ENCODE assay signal across 1 cellular context in the genomic region with DNA sequence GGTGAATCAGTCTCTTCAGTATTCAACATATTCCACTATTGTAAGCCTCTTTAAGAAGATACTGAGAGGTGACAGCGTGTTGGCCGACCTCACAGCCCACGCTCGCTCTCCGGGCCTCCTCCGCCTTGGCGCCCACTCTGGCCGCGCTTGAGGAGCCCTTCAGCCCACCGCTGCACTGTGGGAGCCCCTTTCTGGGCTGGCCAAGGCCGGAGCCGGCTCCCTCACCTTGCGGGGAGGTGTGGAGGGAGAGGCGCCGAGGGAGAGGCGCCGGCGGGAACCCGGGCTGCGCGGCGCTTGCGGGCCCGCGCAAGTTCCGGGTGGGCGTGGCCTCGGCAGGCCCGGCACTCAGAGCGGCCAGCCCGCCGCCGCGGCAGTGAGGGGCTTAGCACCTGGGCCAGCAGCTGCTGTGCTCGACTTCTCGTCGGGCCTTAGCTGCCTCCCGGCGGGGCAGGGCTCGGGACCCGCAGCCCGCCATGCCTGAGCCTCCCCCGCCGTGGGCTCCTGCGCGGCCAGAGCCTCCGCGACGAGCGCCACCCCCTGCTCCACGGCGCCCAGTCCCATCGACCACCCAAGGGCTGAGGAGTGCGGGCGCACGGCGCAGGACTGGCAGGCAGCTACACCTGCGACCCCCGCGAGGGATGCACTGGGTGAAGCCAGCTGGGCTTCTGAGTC.
TF ChIP-seq lines count a peak whose summit lies in the region.
"Not testable (repeated sequence)": the region's sequence is repeated elsewhere in the genome, so short reads cannot be mapped to it uniquely, and the experiment has no call there.

No MANE protein-coding gene starts in this region.

TF ChIP-seq in K562, 482 proteins besides CTCF, POLR2A, EP300 and RAD21 (continued from another document and continues in another):
- TF ChIP-seq, protein P1, sequence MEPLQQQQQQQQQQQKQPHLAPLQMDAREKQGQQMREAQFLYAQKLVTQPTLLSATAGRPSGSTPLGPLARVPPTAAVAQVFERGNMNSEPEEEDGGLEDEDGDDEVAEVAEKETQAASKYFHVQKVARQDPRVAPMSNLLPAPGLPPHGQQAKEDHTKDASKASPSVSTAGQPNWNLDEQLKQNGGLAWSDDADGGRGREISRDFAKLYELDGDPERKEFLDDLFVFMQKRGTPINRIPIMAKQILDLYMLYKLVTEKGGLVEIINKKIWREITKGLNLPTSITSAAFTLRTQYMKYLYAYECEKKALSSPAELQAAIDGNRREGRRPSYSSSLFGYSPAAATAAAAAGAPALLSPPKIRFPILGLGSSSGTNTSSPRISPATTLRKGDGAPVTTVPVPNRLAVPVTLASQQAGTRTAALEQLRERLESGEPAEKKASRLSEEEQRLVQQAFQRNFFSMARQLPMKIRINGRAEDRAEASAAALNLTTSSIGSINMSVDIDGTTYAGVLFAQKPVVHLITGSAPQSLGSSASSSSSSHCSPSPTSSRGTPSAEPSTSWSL (CRISPR knock-in tag; IDR thresholded peaks at IDR 0.05; ENCODE audit: borderline replicate concordance), result 0 out of 2 replicates have a peak, but pooled peaks have one; percentile 28
- peak; percentile 94 for TF ChIP-seq CXXC5 (CRISPR knock-in tag; IDR thresholded peaks at IDR 0.05)
- TF ChIP-seq POLR2G (IDR thresholded peaks at IDR 0.05; ENCODE audit: low read depth, low read length), result peak; percentile 95
- TF ChIP-seq ELF4 (CRISPR knock-in tag; IDR thresholded peaks at IDR 0.05), result 0 out of 2 replicates have a peak, but pooled peaks have one; percentile 40
- TF ChIP-seq ERF (CRISPR knock-in tag; IDR thresholded peaks at IDR 0.05), result peak; percentile 60; the same call in 1 of the 2 replicates
- TF ChIP-seq PCBP1 (IDR thresholded peaks at IDR 0.05; ENCODE audit: low read depth, low read length, poor library complexity, severe bottlenecking), result peak; percentile 27
- TF ChIP-seq, protein P2, sequence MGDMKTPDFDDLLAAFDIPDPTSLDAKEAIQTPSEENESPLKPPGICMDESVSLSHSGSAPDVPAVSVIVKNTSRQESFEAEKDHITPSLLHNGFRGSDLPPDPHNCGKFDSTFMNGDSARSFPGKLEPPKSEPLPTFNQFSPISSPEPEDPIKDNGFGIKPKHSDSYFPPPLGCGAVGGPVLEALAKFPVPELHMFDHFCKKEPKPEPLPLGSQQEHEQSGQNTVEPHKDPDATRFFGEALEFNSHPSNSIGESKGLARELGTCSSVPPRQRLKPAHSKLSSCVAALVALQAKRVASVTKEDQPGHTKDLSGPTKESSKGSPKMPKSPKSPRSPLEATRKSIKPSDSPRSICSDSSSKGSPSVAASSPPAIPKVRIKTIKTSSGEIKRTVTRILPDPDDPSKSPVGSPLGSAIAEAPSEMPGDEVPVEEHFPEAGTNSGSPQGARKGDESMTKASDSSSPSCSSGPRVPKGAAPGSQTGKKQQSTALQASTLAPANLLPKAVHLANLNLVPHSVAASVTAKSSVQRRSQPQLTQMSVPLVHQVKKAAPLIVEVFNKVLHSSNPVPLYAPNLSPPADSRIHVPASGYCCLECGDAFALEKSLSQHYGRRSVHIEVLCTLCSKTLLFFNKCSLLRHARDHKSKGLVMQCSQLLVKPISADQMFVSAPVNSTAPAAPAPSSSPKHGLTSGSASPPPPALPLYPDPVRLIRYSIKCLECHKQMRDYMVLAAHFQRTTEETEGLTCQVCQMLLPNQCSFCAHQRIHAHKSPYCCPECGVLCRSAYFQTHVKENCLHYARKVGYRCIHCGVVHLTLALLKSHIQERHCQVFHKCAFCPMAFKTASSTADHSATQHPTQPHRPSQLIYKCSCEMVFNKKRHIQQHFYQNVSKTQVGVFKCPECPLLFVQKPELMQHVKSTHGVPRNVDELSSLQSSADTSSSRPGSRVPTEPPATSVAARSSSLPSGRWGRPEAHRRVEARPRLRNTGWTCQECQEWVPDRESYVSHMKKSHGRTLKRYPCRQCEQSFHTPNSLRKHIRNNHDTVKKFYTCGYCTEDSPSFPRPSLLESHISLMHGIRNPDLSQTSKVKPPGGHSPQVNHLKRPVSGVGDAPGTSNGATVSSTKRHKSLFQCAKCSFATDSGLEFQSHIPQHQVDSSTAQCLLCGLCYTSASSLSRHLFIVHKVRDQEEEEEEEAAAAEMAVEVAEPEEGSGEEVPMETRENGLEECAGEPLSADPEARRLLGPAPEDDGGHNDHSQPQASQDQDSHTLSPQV (IDR thresholded peaks at IDR 0.05), result peak; percentile 41; the same call in 1 of the 2 replicates
- 0 out of 2 replicates have a peak, but pooled peaks have one; percentile 33 for TF ChIP-seq CC2D1A (IDR thresholded peaks at IDR 0.05)
- TF ChIP-seq NRF1 (conservative IDR thresholded peaks at IDR 0.05 in 1 of 2, IDR thresholded peaks at IDR 0.05 in 1 of 2), result peak; percentile 91 to 92
- peak; percentile 80 for TF ChIP-seq HNRNPLL (IDR thresholded peaks at IDR 0.05; ENCODE audit: low read depth, low read length, poor library complexity, severe bottlenecking)
- peak; percentile 65; the same call in 1 of the 2 replicates for TF ChIP-seq LCOR (CRISPR knock-in tag; IDR thresholded peaks at IDR 0.05)
- TF ChIP-seq PHF8 (IDR thresholded peaks at IDR 0.05; ENCODE audit: borderline replicate concordance, low read length), result peak; percentile 93
- 0 out of 2 replicates have a peak, but pooled peaks have one; percentile 19 for TF ChIP-seq ETV5 (CRISPR knock-in tag; IDR thresholded peaks at IDR 0.05; ENCODE audit: low read depth)
- TF ChIP-seq, protein P3, sequence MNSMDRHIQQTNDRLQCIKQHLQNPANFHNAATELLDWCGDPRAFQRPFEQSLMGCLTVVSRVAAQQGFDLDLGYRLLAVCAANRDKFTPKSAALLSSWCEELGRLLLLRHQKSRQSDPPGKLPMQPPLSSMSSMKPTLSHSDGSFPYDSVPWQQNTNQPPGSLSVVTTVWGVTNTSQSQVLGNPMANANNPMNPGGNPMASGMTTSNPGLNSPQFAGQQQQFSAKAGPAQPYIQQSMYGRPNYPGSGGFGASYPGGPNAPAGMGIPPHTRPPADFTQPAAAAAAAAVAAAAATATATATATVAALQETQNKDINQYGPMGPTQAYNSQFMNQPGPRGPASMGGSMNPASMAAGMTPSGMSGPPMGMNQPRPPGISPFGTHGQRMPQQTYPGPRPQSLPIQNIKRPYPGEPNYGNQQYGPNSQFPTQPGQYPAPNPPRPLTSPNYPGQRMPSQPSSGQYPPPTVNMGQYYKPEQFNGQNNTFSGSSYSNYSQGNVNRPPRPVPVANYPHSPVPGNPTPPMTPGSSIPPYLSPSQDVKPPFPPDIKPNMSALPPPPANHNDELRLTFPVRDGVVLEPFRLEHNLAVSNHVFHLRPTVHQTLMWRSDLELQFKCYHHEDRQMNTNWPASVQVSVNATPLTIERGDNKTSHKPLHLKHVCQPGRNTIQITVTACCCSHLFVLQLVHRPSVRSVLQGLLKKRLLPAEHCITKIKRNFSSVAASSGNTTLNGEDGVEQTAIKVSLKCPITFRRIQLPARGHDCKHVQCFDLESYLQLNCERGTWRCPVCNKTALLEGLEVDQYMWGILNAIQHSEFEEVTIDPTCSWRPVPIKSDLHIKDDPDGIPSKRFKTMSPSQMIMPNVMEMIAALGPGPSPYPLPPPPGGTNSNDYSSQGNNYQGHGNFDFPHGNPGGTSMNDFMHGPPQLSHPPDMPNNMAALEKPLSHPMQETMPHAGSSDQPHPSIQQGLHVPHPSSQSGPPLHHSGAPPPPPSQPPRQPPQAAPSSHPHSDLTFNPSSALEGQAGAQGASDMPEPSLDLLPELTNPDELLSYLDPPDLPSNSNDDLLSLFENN (IDR thresholded peaks at IDR 0.05; ENCODE audit: low read depth in 2 of 2, low read length in 2 of 2), result 0 out of 4 replicates have a peak, but pooled peaks of 1 of the 2 experiments have one; percentile 43
- TF ChIP-seq TRIM24 (IDR thresholded peaks at IDR 0.05), result peak in 1 of 2 experiments; percentile 51; a peak in 1 of 4 replicates
- TF ChIP-seq SMAD4 (CRISPR knock-in tag; conservative IDR thresholded peaks at IDR 0.05), result peak; percentile 84
- TF ChIP-seq HMGN3 (IDR thresholded peaks at IDR 0.05; ENCODE audit: borderline replicate concordance, extremely low read depth, insufficient read length, low read depth, low read length), result peak; percentile 84
- peak; percentile 71 for TF ChIP-seq PHF20 (IDR thresholded peaks at IDR 0.05; ENCODE audit: partially characterized antibody)
- TF ChIP-seq, protein P4, sequence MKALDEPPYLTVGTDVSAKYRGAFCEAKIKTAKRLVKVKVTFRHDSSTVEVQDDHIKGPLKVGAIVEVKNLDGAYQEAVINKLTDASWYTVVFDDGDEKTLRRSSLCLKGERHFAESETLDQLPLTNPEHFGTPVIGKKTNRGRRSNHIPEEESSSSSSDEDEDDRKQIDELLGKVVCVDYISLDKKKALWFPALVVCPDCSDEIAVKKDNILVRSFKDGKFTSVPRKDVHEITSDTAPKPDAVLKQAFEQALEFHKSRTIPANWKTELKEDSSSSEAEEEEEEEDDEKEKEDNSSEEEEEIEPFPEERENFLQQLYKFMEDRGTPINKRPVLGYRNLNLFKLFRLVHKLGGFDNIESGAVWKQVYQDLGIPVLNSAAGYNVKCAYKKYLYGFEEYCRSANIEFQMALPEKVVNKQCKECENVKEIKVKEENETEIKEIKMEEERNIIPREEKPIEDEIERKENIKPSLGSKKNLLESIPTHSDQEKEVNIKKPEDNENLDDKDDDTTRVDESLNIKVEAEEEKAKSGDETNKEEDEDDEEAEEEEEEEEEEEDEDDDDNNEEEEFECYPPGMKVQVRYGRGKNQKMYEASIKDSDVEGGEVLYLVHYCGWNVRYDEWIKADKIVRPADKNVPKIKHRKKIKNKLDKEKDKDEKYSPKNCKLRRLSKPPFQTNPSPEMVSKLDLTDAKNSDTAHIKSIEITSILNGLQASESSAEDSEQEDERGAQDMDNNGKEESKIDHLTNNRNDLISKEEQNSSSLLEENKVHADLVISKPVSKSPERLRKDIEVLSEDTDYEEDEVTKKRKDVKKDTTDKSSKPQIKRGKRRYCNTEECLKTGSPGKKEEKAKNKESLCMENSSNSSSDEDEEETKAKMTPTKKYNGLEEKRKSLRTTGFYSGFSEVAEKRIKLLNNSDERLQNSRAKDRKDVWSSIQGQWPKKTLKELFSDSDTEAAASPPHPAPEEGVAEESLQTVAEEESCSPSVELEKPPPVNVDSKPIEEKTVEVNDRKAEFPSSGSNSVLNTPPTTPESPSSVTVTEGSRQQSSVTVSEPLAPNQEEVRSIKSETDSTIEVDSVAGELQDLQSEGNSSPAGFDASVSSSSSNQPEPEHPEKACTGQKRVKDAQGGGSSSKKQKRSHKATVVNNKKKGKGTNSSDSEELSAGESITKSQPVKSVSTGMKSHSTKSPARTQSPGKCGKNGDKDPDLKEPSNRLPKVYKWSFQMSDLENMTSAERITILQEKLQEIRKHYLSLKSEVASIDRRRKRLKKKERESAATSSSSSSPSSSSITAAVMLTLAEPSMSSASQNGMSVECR (CRISPR knock-in tag; IDR thresholded peaks at IDR 0.05), result peak; percentile 92
- peak; percentile 27 for TF ChIP-seq U2AF1 (optimal IDR thresholded peaks at IDR 0.05; ENCODE audit: low read depth, low read length)
- TF ChIP-seq, protein P5, sequence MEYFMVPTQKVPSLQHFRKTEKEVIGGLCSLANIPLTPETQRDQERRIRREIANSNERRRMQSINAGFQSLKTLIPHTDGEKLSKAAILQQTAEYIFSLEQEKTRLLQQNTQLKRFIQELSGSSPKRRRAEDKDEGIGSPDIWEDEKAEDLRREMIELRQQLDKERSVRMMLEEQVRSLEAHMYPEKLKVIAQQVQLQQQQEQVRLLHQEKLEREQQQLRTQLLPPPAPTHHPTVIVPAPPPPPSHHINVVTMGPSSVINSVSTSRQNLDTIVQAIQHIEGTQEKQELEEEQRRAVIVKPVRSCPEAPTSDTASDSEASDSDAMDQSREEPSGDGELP (CRISPR knock-in tag; IDR thresholded peaks at IDR 0.05; ENCODE audit: borderline replicate concordance), result peak; percentile 69
- not testable (repeated sequence) for TF ChIP-seq NR4A1 (CRISPR knock-in tag; IDR thresholded peaks at IDR 0.05)
- TF ChIP-seq NR4A1 (tag; IDR thresholded peaks at IDR 0.05), result peak; percentile 66; the same call in 1 of the 2 replicates
- TF ChIP-seq HDAC2 (IDR thresholded peaks at IDR 0.05), result 0 out of 2 replicates have a peak, but pooled peaks have one; percentile 43
- peak; percentile 51 for TF ChIP-seq RBM22 (IDR thresholded peaks at IDR 0.05; ENCODE audit: low read depth, low read length, poor library complexity, severe bottlenecking)
- TF ChIP-seq, protein P6, sequence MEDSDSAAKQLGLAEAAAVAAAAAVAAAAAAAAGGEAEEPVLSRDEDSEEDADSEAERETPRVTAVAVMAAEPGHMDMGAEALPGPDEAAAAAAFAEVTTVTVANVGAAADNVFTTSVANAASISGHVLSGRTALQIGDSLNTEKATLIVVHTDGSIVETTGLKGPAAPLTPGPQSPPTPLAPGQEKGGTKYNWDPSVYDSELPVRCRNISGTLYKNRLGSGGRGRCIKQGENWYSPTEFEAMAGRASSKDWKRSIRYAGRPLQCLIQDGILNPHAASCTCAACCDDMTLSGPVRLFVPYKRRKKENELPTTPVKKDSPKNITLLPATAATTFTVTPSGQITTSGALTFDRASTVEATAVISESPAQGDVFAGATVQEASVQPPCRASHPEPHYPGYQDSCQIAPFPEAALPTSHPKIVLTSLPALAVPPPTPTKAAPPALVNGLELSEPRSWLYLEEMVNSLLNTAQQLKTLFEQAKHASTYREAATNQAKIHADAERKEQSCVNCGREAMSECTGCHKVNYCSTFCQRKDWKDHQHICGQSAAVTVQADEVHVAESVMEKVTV (CRISPR knock-in tag; IDR thresholded peaks at IDR 0.05), result peak; percentile 28; the same call in 1 of the 2 replicates
- TF ChIP-seq RBM14 (IDR thresholded peaks at IDR 0.05; ENCODE audit: borderline replicate concordance, insufficient read depth, low read depth, low read length), result 0 out of 2 replicates have a peak, but pooled peaks have one; percentile 34
